ENCODE assay signal across 10 cellular contexts in the genomic region with DNA sequence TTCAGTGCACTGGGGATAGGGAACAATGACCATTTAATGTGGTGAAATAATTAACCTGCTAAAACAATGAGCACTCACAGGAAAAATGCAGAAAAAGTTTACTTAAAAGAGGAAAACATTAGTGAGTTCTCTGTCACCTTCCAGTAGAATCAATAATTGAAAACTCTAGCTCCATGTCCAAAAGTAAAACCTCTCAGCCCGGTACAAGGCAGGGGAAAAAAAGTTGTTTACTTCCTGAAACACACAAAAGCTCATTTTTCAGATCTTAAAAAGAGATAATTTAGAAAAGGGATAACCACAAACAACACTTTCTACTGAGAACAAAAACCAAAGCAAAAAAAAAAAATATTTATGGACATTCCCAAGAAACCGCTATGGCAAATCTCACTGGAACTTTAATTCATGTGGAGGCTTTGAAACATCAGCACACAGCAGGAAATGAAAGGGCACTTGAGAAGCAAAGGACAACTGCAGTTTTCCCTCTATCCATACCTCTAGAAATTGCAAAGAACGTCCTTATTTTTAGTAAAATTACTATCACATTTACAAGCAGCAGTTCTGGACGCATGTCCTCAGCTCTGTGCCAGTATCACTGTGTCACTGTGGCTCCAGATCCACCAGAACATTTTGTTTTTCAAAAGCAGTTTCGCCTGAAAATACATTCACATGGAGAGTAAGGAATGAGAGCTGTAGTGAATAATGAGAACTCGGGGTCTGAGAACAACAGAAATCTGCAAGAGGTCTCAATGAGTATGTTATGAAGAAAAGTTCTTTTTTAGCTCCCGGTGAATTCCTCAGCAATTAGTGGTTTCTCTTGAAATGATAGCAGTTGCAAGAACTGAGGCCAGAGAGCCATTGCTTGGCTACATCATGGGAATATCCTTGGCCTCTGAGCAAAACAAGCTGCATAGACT. TPM values are rescaled to one million over a fixed set of nuclear protein-coding genes. Genes with fewer than 3 reads are reported as not detected.
DNase-seq lines count a peak whose midpoint lies in the region; ATAC-seq, FAIRE-seq and TF ChIP-seq lines count a peak whose summit lies in the region.
"Had no signal": no experiment of that assay in that cellular context is flagged by ENCODE, and none has a peak within 500 bp of the region (broad histone marks: within the 10 kb centered on the region; RNA-seq: fewer than 3 reads in every experiment).

No MANE protein-coding gene starts in this region.

- H3K27ac Mint-ChIP-seq in Calu3 (ENCODE audit: unreplicated experiment) = peak overlapping the region; percentile 95
- H3K27ac Mint-ChIP-seq: activated naive CD4-positive, alpha-beta T cell treated with anti-CD3 and anti-CD28 coated beads, Interleukin-2, amount 50 U/mL, for 24 hours; memory B cell had no signal

- H2AFZ ChIP-seq in parathyroid adenoma = peak overlapping the region; percentile 79

- no peak for ATAC-seq in HG02884 (IDR thresholded peaks at IDR 0.05; ENCODE audit: unreplicated experiment)

- no peak overlapping the region for H3K27ac ChIP-seq in parathyroid adenoma

- no peak overlapping the region for H3K4me2 ChIP-seq in parathyroid adenoma (ENCODE audit: low read length)

- no peaks in the 10 kb centered on the region for H3K4me1 ChIP-seq in parathyroid adenoma

- H3K27me3 ChIP-seq in parathyroid adenoma (ENCODE audit: control insufficient read depth, insufficient read depth, low read length) = no peaks in the 10 kb centered on the region

- CTCF ChIA-PET in Calu3 (lab: Charles Lee) = interaction anchor here (0.7 to 1.7 kb wide), 7 partner anchors 12 to 1995 kb away, joined by 3 to 11 read pairs (median 4); partner anchors contain the start of genes DNAH7 and STK17B

- H3K9ac ChIP-seq in parathyroid adenoma = no peak overlapping the region

- peak; percentile 19 for DNase-seq in Calu3
- peak; percentile 38 for DNase-seq in SW480 (ENCODE audit: low spot score)
- DNase-seq in foreskin fibroblast = peak; percentile 50 to 64
- no peak for DNase-seq in HTR-8/SVneo (ENCODE audit: insufficient read length, low spot score)
- DNase-seq in activated CD4-positive, alpha-beta T cell treated with anti-CD3 and anti-CD28 coated beads, Interleukin-2, amount 50 U/mL, for 1 hour = no peak
- no peak for DNase-seq in islet precursor cell

- FAIRE-seq in HTR-8/SVneo (lab: Jason Lieb, UNC) = no peak

- no peaks in the 10 kb centered on the region for H3K36me3 ChIP-seq in parathyroid adenoma (ENCODE audit: control insufficient read depth, insufficient read depth, low read length)

- no TSS peak for BruUV-seq in Calu3 (replicated peaks; lab: Mats Ljungman, UMichigan)

- no peaks in the 10 kb centered on the region for H3K79me2 ChIP-seq in parathyroid adenoma

- no peaks in the 10 kb centered on the region for H3K9me3 ChIP-seq in parathyroid adenoma (ENCODE audit: control insufficient read depth, low read length)

- TF ChIP-seq CTCF in Calu3 (IDR thresholded peaks at IDR 0.05; ENCODE audit: unreplicated experiment) (no peak), foreskin fibroblast (IDR thresholded peaks at IDR 0.05; ENCODE audit: low read depth, low read length) (no peak), parathyroid adenoma (IDR thresholded peaks at IDR 0.05) (no peak)

- intact Hi-C loops in Calu3 (cut with micrococcal nuclease; ENCODE audit: unreplicated experiment) = loop anchor here (2.0 kb wide), 1 partner anchor 47 kb away; no protein-coding TSS in a partner anchor

- peak overlapping the region in 1 of 2 donors; percentile 14 for H3K4me3 ChIP-seq in foreskin fibroblast (ENCODE audit: low read depth in 1 of 2, low read length in 2 of 2)
- H3K4me3 ChIP-seq in parathyroid adenoma (ENCODE audit: low read depth, low read length) = no peak overlapping the region

- peaks cover 12% of the 10 kb centered on the region for H3K36me3 Mint-ChIP-seq in Calu3 (ENCODE audit: insufficient read depth, unreplicated experiment)
- H3K36me3 Mint-ChIP-seq: activated naive CD4-positive, alpha-beta T cell treated with anti-CD3 and anti-CD28 coated beads, Interleukin-2, amount 50 U/mL, for 24 hours; memory B cell had no signal

- no peaks in the 10 kb centered on the region for H3K9me3 Mint-ChIP-seq in Calu3 (ENCODE audit: low read depth, unreplicated experiment)
- H3K9me3 Mint-ChIP-seq: activated naive CD4-positive, alpha-beta T cell treated with anti-CD3 and anti-CD28 coated beads, Interleukin-2, amount 50 U/mL, for 24 hours; memory B cell had no signal

- H3K4me1 Mint-ChIP-seq in Calu3 (ENCODE audit: low read depth, unreplicated experiment) = peaks cover 20% of the 10 kb centered on the region

- H3K27me3 Mint-ChIP-seq in Calu3 (ENCODE audit: unreplicated experiment) = no peaks in the 10 kb centered on the region
- H3K27me3 Mint-ChIP-seq: activated naive CD4-positive, alpha-beta T cell treated with anti-CD3 and anti-CD28 coated beads, Interleukin-2, amount 50 U/mL, for 24 hours; memory B cell had no signal

- H3K4me3 Mint-ChIP-seq in Calu3 (ENCODE audit: low read depth, unreplicated experiment) = peak overlapping the region; percentile 56
- H3K4me3 Mint-ChIP-seq: activated naive CD4-positive, alpha-beta T cell treated with anti-CD3 and anti-CD28 coated beads, Interleukin-2, amount 50 U/mL, for 24 hours; memory B cell had no signal

RNA-seq across cellular contexts. Expression of gene DNAH7, which starts 44.7 kb away (rescaled TPM):
- total RNA-seq in Calu3 (2022) = 1.7 and 2.5 TPM in 2 replicates

RNA-seq across cellular contexts. Expression of gene STK17B, which starts 58.1 kb away (rescaled TPM):
- 32.3 and 38.5 TPM in 2 replicates for total RNA-seq in Calu3 (2022)

Comparison
In these comparisons a context has a peak if more than half of its experiments do, and no peak if none do; other contexts are left out.
1. DNase-seq: peak in Calu3 (single experiment), SW480 (single experiment) and foreskin fibroblast (2 of 2); none in HTR-8/SVneo (single experiment), activated CD4-positive, alpha-beta T cell treated with anti-CD3 and anti-CD28 coated beads, Interleukin-2, amount 50 U/mL, for 1 hour (single experiment) and islet precursor cell (single experiment).